In the genomic region with DNA sequence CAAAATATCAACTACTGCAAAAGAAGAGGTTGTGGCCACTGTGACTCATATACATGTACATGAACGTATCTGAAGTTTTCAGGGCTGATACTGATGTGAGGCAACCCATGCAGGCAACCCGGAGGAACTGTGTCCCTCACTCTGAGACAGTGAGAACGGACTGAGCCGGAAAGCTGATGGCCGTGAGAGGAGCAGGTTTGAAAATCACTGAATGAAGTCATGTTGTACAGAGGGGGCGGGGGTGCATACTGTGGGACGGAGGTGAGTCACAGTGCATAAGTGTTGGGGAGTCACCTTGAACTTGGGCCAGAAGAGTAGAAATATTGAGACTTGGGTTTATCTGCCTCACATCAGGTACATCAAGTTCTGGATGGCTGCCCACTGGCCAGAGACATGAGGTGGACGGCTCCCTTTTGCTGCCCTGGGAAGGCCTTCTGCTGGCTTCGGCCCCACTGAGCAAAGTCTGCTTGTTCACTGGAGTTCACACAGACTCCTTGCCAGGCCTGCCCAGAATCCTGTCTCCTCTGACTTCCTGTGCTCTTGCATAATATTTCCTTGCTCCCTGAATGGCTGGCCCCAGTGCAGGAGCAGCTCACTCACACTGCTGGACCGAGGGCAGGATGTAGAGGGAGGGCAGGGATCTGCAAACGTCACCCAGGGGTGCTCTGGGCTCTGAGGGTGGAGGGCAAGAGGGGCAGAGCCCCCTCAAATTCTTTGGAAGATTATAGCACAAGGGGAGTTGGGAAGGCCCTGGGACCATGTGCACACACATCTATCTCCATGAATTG, we compare ENCODE assay signal across 8 cellular contexts. TPM values are rescaled to one million over a fixed set of nuclear protein-coding genes. Genes with fewer than 3 reads are reported as not detected.
DNase-seq lines count a peak whose midpoint lies in the region; ATAC-seq and TF ChIP-seq lines count a peak whose summit lies in the region.

No MANE protein-coding gene starts in this region.

- peak; percentile 100 for DNase-seq in GM23248
- DNase-seq in Peyer's patch: peak; percentile 31 to 95 (median 91)
- DNase-seq in omental fat pad (ENCODE audit: low spot score): peak; percentile 88
- DNase-seq in COR-L47 (lab: John Stamatoyannopoulos, UW): no peak
- no peak for DNase-seq in COLO829 (ENCODE audit: low spot score)

- WGBS in GM23248 (ENCODE audit: low coverage in 1 of 2, low lambda C conversion rate in 2 of 2, missing lambda C conversion rate in 2 of 2), 2 experiments: 2% methylated on average over 11 of the region's 11 CpGs
- 21 to 22% methylated on average over 11 of the region's 11 CpGs for WGBS in esophagus, 2 donors

- in situ Hi-C loops in GM23248 (cut with MboI): no loop called here

- H3K4me3 ChIP-seq in GM23248 (peak overlapping the region; percentile 38), Peyer's patch (no peak overlapping the region), esophagus (ENCODE audit: low read depth in 1 of 2, low read length in 2 of 2) (no peak overlapping the region)

- H3K4me1 ChIP-seq in GM23248 (ENCODE audit: insufficient read depth): peaks cover 55% of the 10 kb centered on the region
- H3K4me1 ChIP-seq in Peyer's patch: peaks cover 0 to 90% (median 5%) of the 10 kb centered on the region in 4 donors
- H3K4me1 ChIP-seq in esophagus (ENCODE audit: control insufficient read depth in 2 of 2, insufficient read depth in 2 of 2, low read length in 1 of 2): peaks cover 2 to 16% of the 10 kb centered on the region in 2 donors

- 0 out of 2 replicates have a peak, but pooled peaks cover 5% of the 10 kb centered on the region for H3K36me3 ChIP-seq in GM23248 (ENCODE audit: low read depth)
- H3K36me3 ChIP-seq in Peyer's patch: no peaks in the 10 kb centered on the region
- no peaks in the 10 kb centered on the region for H3K36me3 ChIP-seq in esophagus (ENCODE audit: control insufficient read depth in 2 of 2, insufficient read depth in 2 of 2, low read length in 1 of 2)

- ATAC-seq in omental fat pad (ENCODE audit: low FRiP score) (peak; percentile 91), HG03469 (IDR thresholded peaks at IDR 0.05; ENCODE audit: unreplicated experiment) (no peak), HG03571 (IDR thresholded peaks at IDR 0.05; ENCODE audit: unreplicated experiment) (no peak)

- peak overlapping the region; percentile 76 for H3K9ac ChIP-seq in GM23248

- peaks cover 67% of the 10 kb centered on the region for H3F3A ChIP-seq in GM23248 (ENCODE audit: insufficient read depth)

- TF ChIP-seq POLR2A in Peyer's patch (IDR thresholded peaks at IDR 0.05): peak in 1 of 2 donors; percentile 39

- H3K4me2 ChIP-seq in GM23248 (ENCODE audit: unreplicated experiment): peak overlapping the region; percentile 60

- H3K9me2 ChIP-seq in GM23248 (ENCODE audit: insufficient read depth): no peaks in the 10 kb centered on the region

- H4K20me1 ChIP-seq in GM23248 (ENCODE audit: insufficient read depth): no peaks in the 10 kb centered on the region

- no peak for TF ChIP-seq CTCF in Peyer's patch (IDR thresholded peaks at IDR 0.05)
- no peak for TF ChIP-seq CTCF in omental fat pad (IDR thresholded peaks at IDR 0.05)

- peak overlapping the region; percentile 98 for H3K27ac ChIP-seq in GM23248
- peak overlapping the region; percentile 49 to 89 (median 66) for H3K27ac ChIP-seq in Peyer's patch
- peak overlapping the region; percentile 89 to 96 for H3K27ac ChIP-seq in esophagus (ENCODE audit: low read depth in 2 of 2, low read length in 1 of 2)

- H3K27me3 ChIP-seq in GM23248 (replicated peaks; ENCODE audit: insufficient read depth) (no peaks in the 10 kb centered on the region), Peyer's patch (no peaks in the 10 kb centered on the region), esophagus (ENCODE audit: control insufficient read depth in 1 of 2, insufficient read depth in 2 of 2, low read length in 2 of 2) (no peaks in the 10 kb centered on the region)

- no peak overlapping the region for H2AFZ ChIP-seq in GM23248

- H3K9me3 ChIP-seq in GM23248 (ENCODE audit: low read depth): no peaks in the 10 kb centered on the region
- H3K9me3 ChIP-seq in Peyer's patch: no peaks in the 10 kb centered on the region
- H3K9me3 ChIP-seq in esophagus (ENCODE audit: control insufficient read depth in 2 of 2, insufficient read depth in 1 of 2, low read depth in 1 of 2, low read length in 1 of 2): no peaks in the 10 kb centered on the region

- H3K79me2 ChIP-seq in GM23248 (ENCODE audit: insufficient read depth): peaks cover 86% of the 10 kb centered on the region

RNA-seq across cellular contexts. Expression of gene EPAS1, which starts 18.1 kb away (rescaled TPM):
- 66.3 and 73.8 TPM in 2 replicates for total RNA-seq in GM23248 (2014; rRNA removed; shearing (Covaris generic))
- polyA plus RNA-seq in GM23248 (2016; fragmentation: Nextera tagmentation; extraction: Ambion mirVana) (45.2 and 47.5 TPM in 2 replicates), esophagus (10 to 100 TPM; 24.7 to 47.4 TPM)
- total RNA-seq in Peyer's patch (100 to 1,000 TPM; 114 to 240 (median 196) TPM), omental fat pad (100 to 1,000 TPM; 292 to 980 (median 435) TPM)

Comparison
In these comparisons a context has a peak if more than half of its experiments do, and no peak if none do; other contexts are left out.
1. DNase-seq: peak in GM23248 (single experiment), Peyer's patch (3 of 3) and omental fat pad (single experiment); none in COR-L47 (single experiment) and COLO829 (single experiment).
2. Peak in every context shown above with its lines, with median percentiles within 50 percentile points of each other: H3K27ac ChIP-seq.